ENCODE assay signal across 8 cellular contexts in genomic region chr16:81035975-81036750, GRCh38. TPM values are rescaled to one million over a fixed set of nuclear protein-coding genes. Genes with fewer than 3 reads are reported as not detected.
DNase-seq lines count a peak whose midpoint lies in the region; FAIRE-seq and TF ChIP-seq lines count a peak whose summit lies in the region.

No MANE protein-coding gene starts in this region.

- no peaks in the 10 kb centered on the region for H3K9me2 ChIP-seq in MM.1S (replicated peaks; ENCODE audit: insufficient read depth, low read length)

- intact Hi-C loops in thyroid gland (cut with DNase I): loop anchor here (10.0 kb wide), 1 partner anchor 149 kb away; no protein-coding TSS in a partner anchor

- H3F3A ChIP-seq in MM.1S (ENCODE audit: insufficient read depth, low read length): no peaks in the 10 kb centered on the region

- peak; percentile 52 for DNase-seq in GM12891 (ENCODE audit: insufficient read length, low spot score)
- peak; percentile 23 for DNase-seq in HCEC 1CT
- DNase-seq in MM.1S: peak; percentile 39
- DNase-seq in activated T-cell treated with anti-CD3 and anti-CD28 coated beads, Interleukin-2, amount 50 U/mL, for 48 hours: peak; percentile 55 to 67
- DNase-seq in fibroblast of pulmonary artery (ENCODE audit: low read depth): peak; percentile 21
- DNase-seq in thyroid gland: peak; percentile 27 to 50
- no peak for DNase-seq in activated effector memory CD4-positive, alpha-beta T cell treated with Interleukin-2 at 50 U/mL for 16 hours

- H3K4me1 ChIP-seq in MM.1S (ENCODE audit: low read length): no peaks in the 10 kb centered on the region
- H3K4me1 ChIP-seq in neuron (ENCODE audit: insufficient read depth, low read length): peaks cover 9% of the 10 kb centered on the region
- peaks cover 24 to 31% of the 10 kb centered on the region in 2 donors for H3K4me1 ChIP-seq in thyroid gland

- no peaks in the 10 kb centered on the region for H3K27me3 ChIP-seq in MM.1S (replicated peaks; ENCODE audit: insufficient read depth, low read length)
- no peaks in the 10 kb centered on the region for H3K27me3 ChIP-seq in neuron (ENCODE audit: insufficient read depth, low read length)
- no peaks in the 10 kb centered on the region for H3K27me3 ChIP-seq in thyroid gland

- H2AFZ ChIP-seq in MM.1S (ENCODE audit: low read length) (0 out of 2 replicates have a peak overlapping the region, but pooled peaks have one; percentile 30), neuron (ENCODE audit: low read depth, low read length) (peak overlapping the region; percentile 58)

- peak overlapping the region; percentile 61 for H3K4me3 ChIP-seq in MM.1S (ENCODE audit: low read length)
- H3K4me3 ChIP-seq in fibroblast of pulmonary artery (replicated peaks; ENCODE audit: low read depth, low read length): peak overlapping the region; percentile 72
- H3K4me3 ChIP-seq in neuron (ENCODE audit: low read length): peak overlapping the region; percentile 67
- peak overlapping the region; percentile 38 to 64 (median 59) for H3K4me3 ChIP-seq in thyroid gland (replicated peaks in 1 of 3)

- peak; percentile 41 for FAIRE-seq in GM12891 (lab: Jason Lieb, UNC)

- 0 to 2% methylated on average over 9 to 26 of the region's 80 CpGs for WGBS in thyroid gland, 2 donors

- H3K27ac ChIP-seq in MM.1S (ENCODE audit: low read length) (no peak overlapping the region), thyroid gland (peak overlapping the region in 2 of 3 donors; percentile 28 to 51)

- H3K9me3 ChIP-seq in MM.1S (replicated peaks; ENCODE audit: insufficient read depth, low read length) (no peaks in the 10 kb centered on the region), neuron (ENCODE audit: low read length) (no peaks in the 10 kb centered on the region), thyroid gland (no peaks in the 10 kb centered on the region)

- TF ChIP-seq CTCF in MM.1S (IDR thresholded peaks at IDR 0.05; ENCODE audit: low read length): no peak
- TF ChIP-seq CTCF in fibroblast of pulmonary artery (IDR thresholded peaks at IDR 0.05; ENCODE audit: low read length, missing control alignments): no peak
- no peak for TF ChIP-seq CTCF in thyroid gland (IDR thresholded peaks at IDR 0.05)

- peak overlapping the region; percentile 82; the same call in 1 of the 2 replicates for H3K4me2 ChIP-seq in MM.1S (ENCODE audit: low read depth, low read length)

- no peaks in the 10 kb centered on the region for H3K36me3 ChIP-seq in MM.1S (replicated peaks; ENCODE audit: insufficient read depth, low read length)
- H3K36me3 ChIP-seq in neuron (ENCODE audit: insufficient read depth, low read length): peaks cover 32% of the 10 kb centered on the region
- no peaks in the 10 kb centered on the region for H3K36me3 ChIP-seq in thyroid gland

- TF ChIP-seq POLR2A in GM12891 (IDR thresholded peaks at IDR 0.05; ENCODE audit: low read depth, low read length) (no peak), thyroid gland (IDR thresholded peaks at IDR 0.05) (no peak)

- H3K9ac ChIP-seq in MM.1S (ENCODE audit: low read length): peak overlapping the region; percentile 35; the same call in 1 of the 2 replicates

- no peaks in the 10 kb centered on the region for H4K20me1 ChIP-seq in MM.1S (ENCODE audit: insufficient read depth, low read length)

- peaks cover 15% of the 10 kb centered on the region for H3K79me2 ChIP-seq in MM.1S (ENCODE audit: low read length)

TF ChIP-seq in GM12891, 5 proteins besides CTCF, POLR2A, EP300 and RAD21:
- no peak for TF ChIP-seq SPI1 (IDR thresholded peaks at IDR 0.05; ENCODE audit: low read depth, low read length)
- TF ChIP-seq POLR2AphosphoS5 (IDR thresholded peaks at IDR 0.05; ENCODE audit: low read depth, low read length): no peak
- TF ChIP-seq TAF1 (IDR thresholded peaks at IDR 0.05; ENCODE audit: low read depth, low read length): no peak
- TF ChIP-seq POU2F2 (IDR thresholded peaks at IDR 0.05; ENCODE audit: low read depth, low read length): no peak
- no peak for TF ChIP-seq PAX5 (IDR thresholded peaks at IDR 0.05; ENCODE audit: insufficient read depth, low read length, severe bottlenecking)
TF ChIP-seq in GM12891: peak in this region for 0.

RNA-seq across cellular contexts. Expression of gene ATMIN, which starts 0.5 kb away (rescaled TPM):
- polyA plus RNA-seq in GM12891 (2012; ENCODE audit: low read depth, missing spikeins): 9.8 TPM
- total RNA-seq in thyroid gland: 10 to 100 TPM; 49.2 to 57.6 (median 53.3) TPM

RNA-seq across cellular contexts. Expression of gene CENPN, which starts 29.1 kb away (rescaled TPM):
- polyA plus RNA-seq in GM12891 (2012; ENCODE audit: low read depth, missing spikeins): 51.2 TPM
- 10 to 100 TPM in 1 of 4 donors, 1 to 10 TPM in 3; 5.8 to 14.4 (median 6.7) TPM for total RNA-seq in thyroid gland

RNA-seq across cellular contexts. Expression of gene CMC2, which starts 29.5 kb away (rescaled TPM):
- polyA plus RNA-seq in GM12891 (2012; ENCODE audit: low read depth, missing spikeins): 110 TPM
- 10 to 100 TPM; 36.8 to 89.1 (median 59.7) TPM for total RNA-seq in thyroid gland

RNA-seq across cellular contexts. Expression of gene C16orf46, which starts 40.9 kb away (rescaled TPM):
- polyA plus RNA-seq in GM12891 (2012; ENCODE audit: low read depth, missing spikeins): 0.05 TPM
- 10 to 100 TPM in 2 of 4 donors, 1 to 10 TPM in 2; 3.1 to 14.2 (median 9.7) TPM for total RNA-seq in thyroid gland
